ENCODE assay signal across 8 cellular contexts in genomic region chr15:90902656-90902995, GRCh38. TPM values are rescaled to one million over a fixed set of nuclear protein-coding genes. Genes with fewer than 3 reads are reported as not detected.
A peak's percentile ranks its signal among the peaks of the same experiment; 100 is the strongest.
DNase-seq lines count a peak whose midpoint lies in the region; ATAC-seq, FAIRE-seq and TF ChIP-seq lines count a peak whose summit lies in the region.

No MANE protein-coding gene starts in this region.

- H3K4me3 Mint-ChIP-seq in activated T-cell treated with anti-CD3 and anti-CD28 coated beads, Interleukin-2, amount 50 U/mL, for 72 hours = peak overlapping the region; percentile 89 to 96

- H3K27ac Mint-ChIP-seq in activated T-cell treated with anti-CD3 and anti-CD28 coated beads, Interleukin-2, amount 50 U/mL, for 72 hours = no peak overlapping the region

- H3K9ac ChIP-seq in kidney (ENCODE audit: low read length in 2 of 2) = no peak overlapping the region

- ATAC-seq in left cardiac atrium (no peak), upper lobe of right lung (no peak), HG02884 (IDR thresholded peaks at IDR 0.05; ENCODE audit: unreplicated experiment) (no peak), HG02763 (IDR thresholded peaks at IDR 0.05; ENCODE audit: unreplicated experiment) (no peak)
- no peak for ATAC-seq in activated T-cell treated with anti-CD3 and anti-CD28 coated beads, Interleukin-2, amount 50 U/mL, for 72 hours (replicated peaks in 1 of 2)

- H3K27me3 Mint-ChIP-seq in activated T-cell treated with anti-CD3 and anti-CD28 coated beads, Interleukin-2, amount 50 U/mL, for 72 hours (ENCODE audit: low read depth) = no peaks in the 10 kb centered on the region

- no peak for FAIRE-seq in kidney (lab: Jason Lieb, UNC)

- intact Hi-C loops in left ventricle myocardium inferior (cut with micrococcal nuclease) = no loop called here
- intact Hi-C loops in left cardiac atrium (cut with DNase I) = loop anchor here in 1 of 2 donors (2.0 kb wide), 1 partner anchor 30 kb away; the partner anchor contains the start of gene HDDC3
- intact Hi-C loops in kidney (cut with DNase I) = no loop called here
- intact Hi-C loops in upper lobe of right lung (cut with DNase I) = no loop called here

- H3K36me3 Mint-ChIP-seq in activated T-cell treated with anti-CD3 and anti-CD28 coated beads, Interleukin-2, amount 50 U/mL, for 72 hours (ENCODE audit: insufficient read depth in 2 of 2) = peaks cover 4 to 14% of the 10 kb centered on the region in 2 donors

- H3K9me3 Mint-ChIP-seq in activated T-cell treated with anti-CD3 and anti-CD28 coated beads, Interleukin-2, amount 50 U/mL, for 72 hours = no peaks in the 10 kb centered on the region

- H3K36me3 ChIP-seq in left ventricle myocardium inferior = peaks cover 31% of the 10 kb centered on the region
- H3K36me3 ChIP-seq in kidney (ENCODE audit: control insufficient read depth in 1 of 2, insufficient read depth in 2 of 2, low read length in 2 of 2) = peaks cover 23 to 26% of the 10 kb centered on the region in 2 donors
- H3K36me3 ChIP-seq in upper lobe of right lung = peaks cover 31% of the 10 kb centered on the region

- H3K9me3 ChIP-seq in left ventricle myocardium inferior (replicated peaks) = no peaks in the 10 kb centered on the region
- no peaks in the 10 kb centered on the region for H3K9me3 ChIP-seq in kidney (ENCODE audit: control insufficient read depth in 1 of 2, low read length in 2 of 2)
- H3K9me3 ChIP-seq in upper lobe of right lung = no peaks in the 10 kb centered on the region

- H3K27me3 ChIP-seq in left ventricle myocardium inferior (ENCODE audit: low read depth) = no peaks in the 10 kb centered on the region
- no peaks in the 10 kb centered on the region for H3K27me3 ChIP-seq in upper lobe of right lung

- DNase-seq in left ventricle myocardium inferior (no peak), left cardiac atrium (no peak), kidney (no peak), upper lobe of right lung (no peak), HuH-7 (ENCODE audit: low spot score) (no peak)
- no peak for DNase-seq in activated T-cell treated with anti-CD3 and anti-CD28 coated beads, Interleukin-2, amount 50 U/mL, for 72 hours

- peaks cover 30% of the 10 kb centered on the region for H3K4me1 Mint-ChIP-seq in activated T-cell treated with anti-CD3 and anti-CD28 coated beads, Interleukin-2, amount 50 U/mL, for 72 hours (ENCODE audit: low read depth)

- H3K4me3 ChIP-seq in left ventricle myocardium inferior = peak overlapping the region; percentile 94
- H3K4me3 ChIP-seq in kidney (ENCODE audit: low read length in 2 of 2) = peak overlapping the region; percentile 74 to 75
- H3K4me3 ChIP-seq in upper lobe of right lung = peak overlapping the region; percentile 75

- TF ChIP-seq CTCF in left ventricle myocardium inferior (IDR thresholded peaks at IDR 0.05; ENCODE audit: borderline replicate concordance) (no peak), kidney (IDR thresholded peaks at IDR 0.05; ENCODE audit: borderline replicate concordance, extremely low read depth, insufficient read depth) (no peak), upper lobe of right lung (IDR thresholded peaks at IDR 0.05) (no peak)

- H3K4me1 ChIP-seq in left ventricle myocardium inferior = peaks cover 62% of the 10 kb centered on the region
- H3K4me1 ChIP-seq in kidney (ENCODE audit: control insufficient read depth in 1 of 2, insufficient read depth in 1 of 2, low read depth in 1 of 2, low read length in 2 of 2) = peaks cover 13% of the 10 kb centered on the region in 2 donors
- H3K4me1 ChIP-seq in upper lobe of right lung = peaks cover 14% of the 10 kb centered on the region

- H3K27ac ChIP-seq in left ventricle myocardium inferior (replicated peaks) (peak overlapping the region; percentile 98), kidney (ENCODE audit: low read depth in 2 of 2, low read length in 2 of 2) (peak overlapping the region; percentile 76 to 93), upper lobe of right lung (peak overlapping the region; percentile 91)

RNA-seq across cellular contexts. Expression of gene MAN2A2, which starts 0.5 kb away (rescaled TPM):
- total RNA-seq in left ventricle myocardium inferior (95.4 TPM), left cardiac atrium (10 to 100 TPM; 79.3 to 83.2 TPM), kidney (56.3 TPM), upper lobe of right lung (94.0 TPM)
- total RNA-seq in activated T-cell treated with anti-CD3 and anti-CD28 coated beads, Interleukin-2, amount 50 U/mL, for 72 hours = 100 to 1,000 TPM; 159 to 190 TPM
- polyA plus RNA-seq in kidney (ENCODE audit: insufficient read depth, low read depth, low replicate concordance) = 11.4 TPM

RNA-seq across cellular contexts. Expression of gene FES, which starts 18.3 kb away (rescaled TPM):
- total RNA-seq in left ventricle myocardium inferior = 11.9 TPM
- 10 to 100 TPM; 26.9 to 29.2 TPM for total RNA-seq in left cardiac atrium
- 10 to 100 TPM; 68.3 to 81.5 TPM for total RNA-seq in activated T-cell treated with anti-CD3 and anti-CD28 coated beads, Interleukin-2, amount 50 U/mL, for 72 hours
- total RNA-seq in kidney = 33.5 TPM
- 9.3 TPM for polyA plus RNA-seq in kidney (ENCODE audit: insufficient read depth, low read depth, low replicate concordance)
- 48.0 TPM for total RNA-seq in upper lobe of right lung

RNA-seq across cellular contexts. Expression of gene HDDC3, which starts 29.7 kb away (rescaled TPM):
- 12.7 TPM for total RNA-seq in left ventricle myocardium inferior
- total RNA-seq in left cardiac atrium = 10 to 100 TPM; 12.2 to 17.1 TPM
- total RNA-seq in activated T-cell treated with anti-CD3 and anti-CD28 coated beads, Interleukin-2, amount 50 U/mL, for 72 hours = 10 to 100 TPM; 37.6 to 53.7 TPM
- 15.5 TPM for total RNA-seq in kidney
- 47.3 TPM for polyA plus RNA-seq in kidney (ENCODE audit: insufficient read depth, low read depth, low replicate concordance)
- total RNA-seq in upper lobe of right lung = 12.4 TPM

RNA-seq across cellular contexts. Expression of gene UNC45A, which starts 32.5 kb away (rescaled TPM):
- total RNA-seq in left ventricle myocardium inferior (21.9 TPM), left cardiac atrium (10 to 100 TPM; 27.3 to 29.5 TPM), kidney (62.8 TPM), upper lobe of right lung (60.9 TPM)
- total RNA-seq in activated T-cell treated with anti-CD3 and anti-CD28 coated beads, Interleukin-2, amount 50 U/mL, for 72 hours = 10 to 100 TPM; 65.9 to 76.8 TPM
- polyA plus RNA-seq in kidney (ENCODE audit: insufficient read depth, low read depth, low replicate concordance) = 48.9 TPM

RNA-seq across cellular contexts. Expression of gene FURIN, which starts 34.2 kb away (rescaled TPM):
- total RNA-seq in left ventricle myocardium inferior (42.7 TPM), left cardiac atrium (10 to 100 TPM; 57.7 to 78.6 TPM), kidney (75.9 TPM), upper lobe of right lung (104 TPM)
- total RNA-seq in activated T-cell treated with anti-CD3 and anti-CD28 coated beads, Interleukin-2, amount 50 U/mL, for 72 hours = 100 to 1,000 TPM; 604 to 721 TPM
- polyA plus RNA-seq in kidney (ENCODE audit: insufficient read depth, low read depth, low replicate concordance) = 36.4 TPM
